In the genomic region with DNA sequence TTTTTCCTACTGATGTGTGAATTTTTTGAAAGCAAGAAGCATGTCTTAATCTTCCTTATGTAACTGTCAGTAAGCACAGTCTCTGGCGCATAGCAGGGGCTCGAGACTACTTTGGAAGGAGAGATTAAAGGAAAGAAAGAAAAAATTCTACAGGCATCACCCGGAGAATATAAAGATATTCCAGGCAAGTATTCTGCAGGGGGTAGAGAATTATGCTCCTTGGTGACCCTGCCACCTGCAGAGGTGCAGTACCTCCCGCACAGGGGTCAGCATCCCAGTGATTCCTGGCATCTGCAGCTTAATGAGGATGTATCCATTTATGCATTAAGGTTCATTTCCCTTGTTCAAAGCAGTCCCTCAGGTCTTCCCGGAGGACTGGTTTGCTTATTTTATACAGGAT, we compare ENCODE assay signal across 21 cellular contexts.
DNase-seq lines count a peak whose midpoint lies in the region; ATAC-seq, FAIRE-seq and TF ChIP-seq lines count a peak whose summit lies in the region.
"Had no signal": no experiment of that assay in that cellular context is flagged by ENCODE, and none has a peak within 500 bp of the region (broad histone marks: within the 10 kb centered on the region; RNA-seq: fewer than 3 reads in every experiment).

No MANE protein-coding gene starts in this region.

- H2AK9ac ChIP-seq in IMR-90 (replicated peaks; ENCODE audit: low read depth, low read length, poor library complexity), result no peak overlapping the region

- H3K4me3 ChIP-seq in IMR-90 (ENCODE audit: insufficient read depth, low read depth, low read length) (no peak overlapping the region), endocrine pancreas (ENCODE audit: control insufficient read depth, insufficient read depth, low read length) (no peak overlapping the region), breast epithelium (no peak overlapping the region), MG63 (no peak overlapping the region)
- H3K4me3 ChIP-seq: A549; BLaER1 treated with 17β-estradiol and CSF1 and Interleukin-3, amounts not matched to agents 10 nM and 100 nM; SJSA1 had no signal

- no peak overlapping the region for H4K91ac ChIP-seq in IMR-90 (ENCODE audit: insufficient read depth, low read depth, low read length)

- no peak overlapping the region for H2BK20ac ChIP-seq in IMR-90 (ENCODE audit: low read depth, low read length)

- H3K9me1 ChIP-seq in IMR-90 (ENCODE audit: insufficient read depth, low read length), result no peaks in the 10 kb centered on the region

- DNase-seq in IMR-90 (no peak), nephron progenitor cell (no peak), breast epithelium (ENCODE audit: low spot score in 2 of 2) (no peak), MG63 (no peak), midbrain (lab: John Stamatoyannopoulos, UW) (no peak)
- no peak for DNase-seq in activated T-cell treated with anti-CD3 and anti-CD28 coated beads, Interleukin-2, amount 50 U/mL, for 72 hours
- DNase-seq: CD8-positive, alpha-beta memory T cell; DND-41; GF-D8; NCI-H1092 treated with DMSO at 0.1 percent for 48 hours; NCI-H187; NCI-H446; NCI-H774 had no signal

- no peak overlapping the region for H3K9ac ChIP-seq in IMR-90 (ENCODE audit: low read depth, low read length)
- peak overlapping the region; percentile 51 for H3K9ac ChIP-seq in endocrine pancreas (ENCODE audit: control insufficient read depth, insufficient read depth, low read length)
- H3K9ac ChIP-seq: BLaER1 treated with 17β-estradiol and CSF1 and Interleukin-3, amounts not matched to agents 10 nM and 100 nM; KMS-11 had no signal

- BruUV-seq in IMR-90 (replicated peaks; lab: Mats Ljungman, UMichigan), result no TSS peak

- TF ChIP-seq POLR2A in IMR-90 (IDR thresholded peaks at IDR 0.05; ENCODE audit: low read depth, low read length) (no peak), breast epithelium (IDR thresholded peaks at IDR 0.05) (no peak)

- no peaks in the 10 kb centered on the region for H3K79me1 ChIP-seq in IMR-90 (ENCODE audit: low read depth in 1 of 2, low read length in 2 of 2)

- POLR2A ChIA-PET in IMR-90 (lab: Charles Lee; ENCODE audit: unreplicated experiment), result no interaction called here

- intact Hi-C loops in IMR-90 (cut with micrococcal nuclease) (no loop called here), breast epithelium (cut with DNase I; ENCODE audit: low total_unique reads) (no loop called here)

- H3K36me3 Mint-ChIP-seq in nephron progenitor cell (ENCODE audit: low read depth), result no peaks in the 10 kb centered on the region
- no peaks in the 10 kb centered on the region for H3K36me3 Mint-ChIP-seq in activated T-cell treated with anti-CD3 and anti-CD28 coated beads, Interleukin-2, amount 50 U/mL, for 72 hours (ENCODE audit: insufficient read depth in 2 of 2)
- H3K36me3 Mint-ChIP-seq: CD8-positive, alpha-beta memory T cell had no signal

- no peaks in the 10 kb centered on the region for H3K27me3 Mint-ChIP-seq in nephron progenitor cell (ENCODE audit: low read depth, poor library complexity)
- H3K27me3 Mint-ChIP-seq in activated T-cell treated with anti-CD3 and anti-CD28 coated beads, Interleukin-2, amount 50 U/mL, for 72 hours (ENCODE audit: low read depth), result no peaks in the 10 kb centered on the region

- H3K27ac ChIP-seq in IMR-90 (ENCODE audit: insufficient read depth, low read length) (no peak overlapping the region), breast epithelium (no peak overlapping the region)
- H3K27ac ChIP-seq: A549; BLaER1 treated with 17β-estradiol and CSF1 and Interleukin-3, amounts not matched to agents 10 nM and 100 nM; KMS-11; SJSA1 had no signal

- H4K20me1 ChIP-seq in IMR-90 (ENCODE audit: insufficient read depth, low read length), result no peaks in the 10 kb centered on the region
- H4K20me1 ChIP-seq: BLaER1 treated with 17β-estradiol and CSF1 and Interleukin-3, amounts not matched to agents 10 nM and 100 nM had no signal

- no peak overlapping the region for H3K56ac ChIP-seq in IMR-90 (ENCODE audit: extremely low read depth, insufficient read depth, low read length)

- H3K36me3 ChIP-seq in IMR-90 (ENCODE audit: control insufficient read depth, insufficient read depth, low read length) (no peaks in the 10 kb centered on the region), endocrine pancreas (ENCODE audit: control insufficient read depth, insufficient read depth, low read length) (no peaks in the 10 kb centered on the region), breast epithelium (no peaks in the 10 kb centered on the region), MG63 (no peaks in the 10 kb centered on the region)
- H3K36me3 ChIP-seq: BLaER1 treated with 17β-estradiol and CSF1 and Interleukin-3, amounts not matched to agents 10 nM and 100 nM; SJSA1 had no signal

- H3K9me3 Mint-ChIP-seq in nephron progenitor cell, result peaks cover 9% of the 10 kb centered on the region
- no peaks in the 10 kb centered on the region for H3K9me3 Mint-ChIP-seq in activated T-cell treated with anti-CD3 and anti-CD28 coated beads, Interleukin-2, amount 50 U/mL, for 72 hours

- 0 out of 2 replicates have a peak, but pooled peaks have one; percentile 15 for ATAC-seq in IMR-90 (ENCODE audit: low read depth)
- no peak for ATAC-seq in activated T-cell treated with anti-CD3 and anti-CD28 coated beads, Interleukin-2, amount 50 U/mL, for 72 hours (replicated peaks in 1 of 2)
- ATAC-seq: A549, HepG2 had no signal

- peaks cover 45% of the 10 kb centered on the region for H3K4me1 Mint-ChIP-seq in nephron progenitor cell
- no peaks in the 10 kb centered on the region for H3K4me1 Mint-ChIP-seq in activated T-cell treated with anti-CD3 and anti-CD28 coated beads, Interleukin-2, amount 50 U/mL, for 72 hours (ENCODE audit: low read depth)
- H3K4me1 Mint-ChIP-seq: CD8-positive, alpha-beta memory T cell had no signal

- no peak overlapping the region for H2BK15ac ChIP-seq in IMR-90 (ENCODE audit: low read depth, low read length)

- dilution Hi-C loops in IMR-90 (cut with HindIII; ENCODE audit: low sequenced_read_pairs, unreplicated experiment), result no loop called here

- H3K27me3 ChIP-seq in IMR-90 (ENCODE audit: control insufficient read depth, insufficient read depth, low read length), result no peaks in the 10 kb centered on the region
- H3K27me3 ChIP-seq in endocrine pancreas (ENCODE audit: control insufficient read depth, insufficient read depth, low read length), result no peaks in the 10 kb centered on the region
- H3K27me3 ChIP-seq in breast epithelium, result no peaks in the 10 kb centered on the region
- H3K27me3 ChIP-seq in MG63, result no peaks in the 10 kb centered on the region
- H3K27me3 ChIP-seq: BLaER1 treated with 17β-estradiol and CSF1 and Interleukin-3, amounts not matched to agents 10 nM and 100 nM had no signal

- TF ChIP-seq RAD21 in IMR-90 (IDR thresholded peaks at IDR 0.05; ENCODE audit: low read length), result no peak

- no peak overlapping the region for H3K14ac ChIP-seq in IMR-90 (replicated peaks; ENCODE audit: low read depth, low read length)

- H4K8ac ChIP-seq in IMR-90 (ENCODE audit: low read depth in 2 of 2, low read length in 2 of 2), result no peak overlapping the region

- H3K9me3 ChIP-seq in IMR-90 (ENCODE audit: control insufficient read depth, insufficient read depth, low read length) (no peaks in the 10 kb centered on the region), endocrine pancreas (ENCODE audit: control insufficient read depth, low read length) (no peaks in the 10 kb centered on the region), breast epithelium (no peaks in the 10 kb centered on the region), MG63 (no peaks in the 10 kb centered on the region)
- H3K9me3 ChIP-seq: A549; BLaER1 treated with 17β-estradiol and CSF1 and Interleukin-3, amounts not matched to agents 10 nM and 100 nM had no signal

- H2BK120ac ChIP-seq in IMR-90 (ENCODE audit: low read depth, low read length), result no peak overlapping the region

- H3K27ac Mint-ChIP-seq in nephron progenitor cell, result peak overlapping the region; percentile 68
- no peak overlapping the region for H3K27ac Mint-ChIP-seq in activated T-cell treated with anti-CD3 and anti-CD28 coated beads, Interleukin-2, amount 50 U/mL, for 72 hours
- H3K27ac Mint-ChIP-seq: CD8-positive, alpha-beta memory T cell had no signal

- no peak overlapping the region for H2AK5ac ChIP-seq in IMR-90 (ENCODE audit: low read depth, low read length)

- TF ChIP-seq CTCF in IMR-90 (conservative IDR thresholded peaks at IDR 0.05; ENCODE audit: low read depth, low read length) (no peak), nephron progenitor cell (IDR thresholded peaks at IDR 0.05) (no peak), breast epithelium (IDR thresholded peaks at IDR 0.05) (no peak)

- CTCF ChIA-PET in IMR-90 (lab: Yijun Ruan, JAX), result interaction anchor here (1.3 kb wide), 1 partner anchor 9 kb away, joined by 5 read pairs; no protein-coding TSS in a partner anchor

- no peak overlapping the region for H3K4me2 ChIP-seq in IMR-90 (ENCODE audit: low read depth, low read length)
- H3K4me2 ChIP-seq: A549; BLaER1 treated with 17β-estradiol and CSF1 and Interleukin-3, amounts not matched to agents 10 nM and 100 nM; KMS-11 had no signal

- in situ Hi-C loops in IMR-90 (cut with MboI; ENCODE audit: low sequenced_read_pairs), result no loop called here

- no peak overlapping the region for H4K5ac ChIP-seq in IMR-90 (ENCODE audit: low read depth, low read length)

- peak; percentile 94 for FAIRE-seq in A204.1 (lab: Jason Lieb, UNC)
- FAIRE-seq: A549, GM12891, HepG2 had no signal

- H3K4me1 ChIP-seq in IMR-90 (ENCODE audit: control insufficient read depth, insufficient read depth, low read length) (peaks cover 19% of the 10 kb centered on the region), endocrine pancreas (ENCODE audit: control insufficient read depth, insufficient read depth, low read length) (no peaks in the 10 kb centered on the region), breast epithelium (no peaks in the 10 kb centered on the region)
- H3K4me1 ChIP-seq: BLaER1 treated with 17β-estradiol and CSF1 and Interleukin-3, amounts not matched to agents 10 nM and 100 nM had no signal

- H3K18ac ChIP-seq in IMR-90 (ENCODE audit: low read depth, low read length), result no peak overlapping the region

- H2BK5ac ChIP-seq in IMR-90 (ENCODE audit: low read depth, low read length, poor library complexity, severe bottlenecking), result no peak overlapping the region

- H3K4ac ChIP-seq in IMR-90 (ENCODE audit: low read depth, low read length), result no peak overlapping the region

- 80% methylated on average over 1 of the region's 5 CpGs; no CpG with 5 or more reads in 1 of the 2 experiments for WGBS in IMR-90 (ENCODE audit: extremely low coverage in 2 of 2, insufficient read length in 1 of 2), 2 experiments

- H3K4me3 Mint-ChIP-seq in nephron progenitor cell, result no peak overlapping the region
- no peak overlapping the region for H3K4me3 Mint-ChIP-seq in activated T-cell treated with anti-CD3 and anti-CD28 coated beads, Interleukin-2, amount 50 U/mL, for 72 hours
- H3K4me3 Mint-ChIP-seq: CD8-positive, alpha-beta memory T cell had no signal

- no peak overlapping the region for H2AFZ ChIP-seq in IMR-90 (replicated peaks; ENCODE audit: low read length, poor library complexity)

- no peak overlapping the region for H3K23ac ChIP-seq in IMR-90 (ENCODE audit: low read depth, low read length)

TF ChIP-seq in IMR-90, 13 proteins besides CTCF, POLR2A, EP300 and RAD21 (continues in another document):
- TF ChIP-seq NFE2L2 (IDR thresholded peaks at IDR 0.05; ENCODE audit: low read depth, low read length), result no peak
- no peak for TF ChIP-seq SMC3 (IDR thresholded peaks at IDR 0.05; ENCODE audit: low read depth, low read length)
- no peak for TF ChIP-seq FOS (IDR thresholded peaks at IDR 0.05; ENCODE audit: low read depth, low read length)
- no peak for TF ChIP-seq MXI1 (IDR thresholded peaks at IDR 0.05; ENCODE audit: borderline replicate concordance, low read depth, low read length)
